Comparison of ENCODE assay signal across 12 cellular contexts in the genomic region with DNA sequence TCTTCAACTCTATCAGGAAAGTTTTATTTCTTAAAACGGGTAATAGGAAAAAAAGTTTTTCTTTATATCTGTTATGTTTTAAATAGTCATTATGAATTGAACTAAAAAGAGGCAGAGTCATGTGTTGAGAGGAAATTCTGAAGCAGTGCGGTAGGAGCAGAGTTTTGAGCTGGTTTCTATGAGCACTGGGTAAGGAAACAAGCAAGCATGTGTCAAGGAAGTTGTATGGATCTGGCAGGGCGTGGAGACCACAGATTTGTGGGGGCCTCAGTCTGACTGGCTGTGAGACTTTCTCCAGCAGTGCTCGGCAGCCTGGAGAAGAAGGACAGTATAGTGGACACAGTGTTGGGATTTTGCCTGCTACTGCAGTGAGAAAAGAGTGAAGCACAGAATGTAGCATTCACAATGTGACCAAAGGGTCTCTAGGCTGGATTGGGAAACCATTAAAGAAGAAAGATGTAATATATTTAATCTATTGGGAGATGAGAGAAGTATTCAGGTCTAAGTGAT.
"Had no signal": no experiment of that assay in that cellular context is flagged by ENCODE, and none has a peak within 500 bp of the region (broad histone marks: within the 10 kb centered on the region; RNA-seq: fewer than 3 reads in every experiment).

No MANE protein-coding gene starts in this region.

- H3K4me3 Mint-ChIP-seq: memory B cell, nephron had no signal

- H3K27ac ChIP-seq: ascending aorta, gastrocnemius medialis, heart right ventricle, left lung, SJSA1, stomach had no signal

- DNase-seq: activated CD4-positive, alpha-beta T cell treated with anti-CD3 and anti-CD28 coated beads, Interleukin-2, amount 50 U/mL, for 48 hours; activated CD4-positive, CD25-positive, alpha-beta regulatory T cell; gastrocnemius medialis; heart right ventricle; left lung; stimulated activated CD4-positive, alpha-beta T cell treated with anti-CD3 and anti-CD28 coated beads, Interleukin-4, amount 100 ng/mL, for 1 hour; stomach had no signal

- H3K36me3 Mint-ChIP-seq: memory B cell had no signal

- H3K4me1 Mint-ChIP-seq: memory B cell, nephron had no signal

- H3K4me3 ChIP-seq: ascending aorta, gastrocnemius medialis, heart right ventricle, left lung, SJSA1, stomach had no signal

- H3K27me3 ChIP-seq: ascending aorta, gastrocnemius medialis, heart right ventricle, left lung, SJSA1, stomach had no signal

- H3K36me3 ChIP-seq: ascending aorta, gastrocnemius medialis, heart right ventricle, left lung, SJSA1, stomach had no signal

- H3K27ac Mint-ChIP-seq: memory B cell, nephron had no signal

- H3K27me3 Mint-ChIP-seq: memory B cell had no signal

- H3K9me3 Mint-ChIP-seq: nephron had no signal

- H3K9me3 ChIP-seq: ascending aorta, gastrocnemius medialis, heart right ventricle, left lung, SJSA1, stomach had no signal

- H3K4me1 ChIP-seq: ascending aorta, gastrocnemius medialis, left lung, SJSA1, stomach had no signal

- ATAC-seq: gastrocnemius medialis, heart right ventricle, left lung, sciatic nerve had no signal
